Comparison of ENCODE assay signal across 8 cellular contexts in the genomic region with DNA sequence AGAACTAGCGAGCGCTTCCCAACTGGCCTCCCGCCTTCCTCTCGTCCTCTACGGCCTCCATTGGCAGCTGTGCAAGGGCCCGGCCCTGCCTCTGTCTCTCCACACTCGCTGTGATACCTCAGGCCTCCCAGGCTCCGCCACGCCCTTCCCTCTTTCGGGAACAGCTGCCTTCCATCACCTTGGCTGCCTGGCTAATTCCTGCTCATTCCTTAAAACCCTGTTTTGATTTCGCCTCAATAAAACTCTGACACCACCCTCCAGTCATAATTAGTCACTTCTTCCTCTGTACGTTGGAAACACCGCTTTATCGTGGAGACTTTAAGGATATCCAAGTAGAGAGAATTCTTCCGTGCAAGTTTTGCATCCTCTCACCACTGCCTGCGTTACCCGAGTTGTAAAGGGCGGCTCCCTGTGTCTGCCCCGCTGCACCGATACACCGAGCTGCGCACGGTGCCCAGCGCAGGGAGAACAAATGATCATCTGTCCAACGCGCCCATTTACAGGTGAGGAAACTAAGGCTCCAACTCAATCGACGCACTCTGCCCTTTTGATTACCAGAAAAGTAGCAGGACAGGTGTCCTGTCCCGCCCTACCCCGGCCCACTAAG.
DNase-seq lines count a peak whose midpoint lies in the region; ATAC-seq lines count a peak whose summit lies in the region.

No MANE protein-coding gene starts in this region.

- peak overlapping the region; percentile 30 for H2AFZ ChIP-seq in trophoblast cell (ENCODE audit: insufficient read depth, low read length, poor library complexity)

- peaks cover 35% of the 10 kb centered on the region for H3K36me3 Mint-ChIP-seq in effector memory CD8-positive, alpha-beta T cell (ENCODE audit: insufficient read depth)

- H3K9me3 Mint-ChIP-seq in effector memory CD8-positive, alpha-beta T cell: no peaks in the 10 kb centered on the region

- H3K9me3 ChIP-seq in NT2/D1 (ENCODE audit: insufficient read depth, low read length) (no peaks in the 10 kb centered on the region), trophoblast cell (ENCODE audit: insufficient read depth, low read depth, low read length) (no peaks in the 10 kb centered on the region)

- H3K4me1 ChIP-seq in NT2/D1 (ENCODE audit: insufficient read depth, insufficient read length): peaks cover 30% of the 10 kb centered on the region
- peaks cover 15 to 22% of the 10 kb centered on the region in 2 experiments for H3K4me1 ChIP-seq in trophoblast cell (ENCODE audit: control insufficient read depth in 1 of 2, insufficient read depth in 2 of 2, low read length in 2 of 2)

- peak overlapping the region; percentile 72 for H4K91ac ChIP-seq in trophoblast cell (ENCODE audit: low read depth, low read length)

- peak overlapping the region; percentile 57 for H3K18ac ChIP-seq in trophoblast cell (ENCODE audit: low read length)

- H3K79me1 ChIP-seq in trophoblast cell (ENCODE audit: low read length): peaks cover 8% of the 10 kb centered on the region

- no peak overlapping the region for H2BK5ac ChIP-seq in trophoblast cell (ENCODE audit: low read depth, low read length, poor library complexity)

- H3K4ac ChIP-seq in trophoblast cell (ENCODE audit: low read depth, low read length): no peak overlapping the region

- H2BK12ac ChIP-seq in trophoblast cell (ENCODE audit: low read length): no peak overlapping the region

- no peak overlapping the region for H3K23ac ChIP-seq in trophoblast cell (ENCODE audit: low read length)

- H3K4me1 Mint-ChIP-seq in effector memory CD8-positive, alpha-beta T cell (ENCODE audit: low read depth in 2 of 2): peaks cover 12 to 20% of the 10 kb centered on the region in 2 donors

- peaks cover 6% of the 10 kb centered on the region for H3K36me3 ChIP-seq in NT2/D1 (ENCODE audit: insufficient read depth, insufficient read length, low read length)
- no peaks in the 10 kb centered on the region for H3K36me3 ChIP-seq in trophoblast cell (ENCODE audit: control insufficient read depth in 1 of 2, insufficient read depth in 2 of 2, low read length in 2 of 2)

- H3K27ac Mint-ChIP-seq in effector memory CD8-positive, alpha-beta T cell: peak overlapping the region; percentile 39 to 69

- H3K14ac ChIP-seq in trophoblast cell (ENCODE audit: low read length): peak overlapping the region; percentile 13

- peak overlapping the region; percentile 27 for H3K4me3 ChIP-seq in NT2/D1 (ENCODE audit: insufficient read length, low read depth)
- H3K4me3 ChIP-seq in trophoblast cell (ENCODE audit: low read depth, low read length): no peak overlapping the region

- H2AK5ac ChIP-seq in trophoblast cell (ENCODE audit: low read length): peak overlapping the region; percentile 38

- ATAC-seq in GM19023 (IDR thresholded peaks at IDR 0.05; ENCODE audit: unreplicated experiment): peak; percentile 9
- ATAC-seq in effector memory CD8-positive, alpha-beta T cell (replicated peaks): peak; percentile 15
- ATAC-seq in HG03039 (IDR thresholded peaks at IDR 0.05; ENCODE audit: unreplicated experiment): no peak
- ATAC-seq in HG03139 (IDR thresholded peaks at IDR 0.05; ENCODE audit: unreplicated experiment): no peak

- intact Hi-C loops in head of caudate nucleus (cut with DNase I): no loop called here

- H3K4me2 ChIP-seq in trophoblast cell (ENCODE audit: low read length): peak overlapping the region; percentile 88

- H4K8ac ChIP-seq in trophoblast cell (ENCODE audit: low read depth, low read length): no peak overlapping the region

- H3K79me2 ChIP-seq in trophoblast cell (ENCODE audit: control insufficient read depth, insufficient read depth, low read length, poor library complexity): peaks cover 6% of the 10 kb centered on the region

- no peak overlapping the region for H3K27ac ChIP-seq in trophoblast cell (ENCODE audit: low read depth, low read length)

- no peak overlapping the region for H4K12ac ChIP-seq in trophoblast cell (ENCODE audit: low read depth, low read length)

- peak overlapping the region; percentile 57 for H3K9ac ChIP-seq in NT2/D1 (ENCODE audit: insufficient read length, low read depth)
- H3K9ac ChIP-seq in trophoblast cell (ENCODE audit: low read length): no peak overlapping the region

- no CpG with 5 or more reads among the region's 30 CpGs for WGBS in trophoblast cell (ENCODE audit: extremely low coverage, insufficient coverage, insufficient read length)

- H3K27me3 Mint-ChIP-seq in effector memory CD8-positive, alpha-beta T cell: peaks cover 30 to 57% of the 10 kb centered on the region in 2 donors

- H3K4me3 Mint-ChIP-seq in effector memory CD8-positive, alpha-beta T cell: peak overlapping the region; percentile 69 to 85

- DNase-seq in A172 (ENCODE audit: low spot score) (peak; percentile 89), NT2/D1 (ENCODE audit: low read depth, low spot score) (no peak), trophoblast cell (peak; percentile 70 to 72), head of caudate nucleus (no peak)
- no peak for DNase-seq in effector memory CD8-positive, alpha-beta T cell

- no peak overlapping the region for H2BK120ac ChIP-seq in trophoblast cell (ENCODE audit: insufficient read depth, low read length, poor library complexity)

- peaks cover 28% of the 10 kb centered on the region for H3K27me3 ChIP-seq in NT2/D1 (ENCODE audit: insufficient read depth, insufficient read length)
- H3K27me3 ChIP-seq in trophoblast cell (ENCODE audit: insufficient read depth, low read length): no peaks in the 10 kb centered on the region

Comparison
In these comparisons a context has a peak if more than half of its experiments do, and no peak if none do; other contexts are left out.
1. DNase-seq: peak in A172 (single experiment) and trophoblast cell (2 of 2); none in NT2/D1 (single experiment), effector memory CD8-positive, alpha-beta T cell (0 of 3) and head of caudate nucleus (0 of 42).
2. ATAC-seq: peak in GM19023 (single experiment) and effector memory CD8-positive, alpha-beta T cell (single experiment); none in HG03039 (single experiment) and HG03139 (single experiment).